ENCODE assay signal across 8 cellular contexts in the genomic region with DNA sequence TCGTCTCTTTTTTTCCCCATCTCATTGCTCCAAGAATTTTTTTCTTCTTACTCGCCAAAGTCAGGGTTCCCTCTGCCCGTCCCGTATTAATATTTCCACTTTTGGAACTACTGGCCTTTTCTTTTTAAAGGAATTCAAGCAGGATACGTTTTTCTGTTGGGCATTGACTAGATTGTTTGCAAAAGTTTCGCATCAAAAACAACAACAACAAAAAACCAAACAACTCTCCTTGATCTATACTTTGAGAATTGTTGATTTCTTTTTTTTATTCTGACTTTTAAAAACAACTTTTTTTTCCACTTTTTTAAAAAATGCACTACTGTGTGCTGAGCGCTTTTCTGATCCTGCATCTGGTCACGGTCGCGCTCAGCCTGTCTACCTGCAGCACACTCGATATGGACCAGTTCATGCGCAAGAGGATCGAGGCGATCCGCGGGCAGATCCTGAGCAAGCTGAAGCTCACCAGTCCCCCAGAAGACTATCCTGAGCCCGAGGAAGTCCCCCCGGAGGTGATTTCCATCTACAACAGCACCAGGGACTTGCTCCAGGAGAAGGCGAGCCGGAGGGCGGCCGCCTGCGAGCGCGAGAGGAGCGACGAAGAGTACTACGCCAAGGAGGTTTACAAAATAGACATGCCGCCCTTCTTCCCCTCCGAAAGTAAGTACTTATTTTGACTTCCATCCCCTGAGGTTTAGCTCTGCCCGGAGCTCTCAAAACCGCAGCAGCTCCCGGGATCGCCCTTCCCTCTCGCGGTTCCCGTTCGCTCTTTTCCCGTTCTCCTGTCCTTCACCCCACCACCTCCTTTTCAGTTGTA. TPM values are rescaled to one million over a fixed set of nuclear protein-coding genes. Genes with fewer than 3 reads are reported as not detected.
DNase-seq lines count a peak whose midpoint lies in the region; ATAC-seq, FAIRE-seq and TF ChIP-seq lines count a peak whose summit lies in the region.

No MANE protein-coding gene starts in this region.

- H3K27me3 ChIP-seq in pancreas, result no peaks in the 10 kb centered on the region

- H3K27ac ChIP-seq in pancreas, result peak overlapping the region; percentile 31 to 85 (median 69)

- H3K27ac Mint-ChIP-seq in activated CD8-positive, alpha-beta T cell treated with anti-CD3 and anti-CD28 coated beads for 36 hours, result no peak overlapping the region
- no peak overlapping the region for H3K27ac Mint-ChIP-seq in activated CD8-positive, alpha-beta T cell treated with anti-CD3 and anti-CD28 coated beads, Interleukin-2, amount 10 ng/mL, durations not matched to agents 7 days and 5 days

- peak; percentile 16 for DNase-seq in activated CD8-positive, alpha-beta T cell treated with anti-CD3 and anti-CD28 coated beads for 36 hours
- DNase-seq in activated CD8-positive, alpha-beta T cell treated with anti-CD3 and anti-CD28 coated beads, Interleukin-2, amount 10 ng/mL, durations not matched to agents 7 days and 5 days, result no peak
- DNase-seq in RPMI8226 (peak; percentile 32), fibroblast of villous mesenchyme (ENCODE audit: low read depth) (peak; percentile 60), pancreas (peak in 1 of 6 donors; percentile 19), foreskin melanocyte (no peak), cerebellum (ENCODE audit: low spot score) (no peak)

- POLR2A ChIA-PET in activated CD8-positive, alpha-beta T cell treated with anti-CD3 and anti-CD28 coated beads for 36 hours (lab: Charles Lee), result interaction anchor here (1.1 kb wide), 1 partner anchor 9 kb away, joined by 3 read pairs; no protein-coding TSS in a partner anchor
- POLR2A ChIA-PET in activated CD8-positive, alpha-beta T cell treated with anti-CD3 and anti-CD28 coated beads, Interleukin-2, amount 10 ng/mL, durations not matched to agents 7 days and 5 days (lab: Charles Lee), result no interaction called here

- TF ChIP-seq CTCF in activated CD8-positive, alpha-beta T cell treated with anti-CD3 and anti-CD28 coated beads for 36 hours (IDR thresholded peaks at IDR 0.05), result no peak
- no peak for TF ChIP-seq CTCF in fibroblast of villous mesenchyme (IDR thresholded peaks at IDR 0.05; ENCODE audit: insufficient read depth, low read depth, low read length)
- TF ChIP-seq CTCF in pancreas (IDR thresholded peaks at IDR 0.05), result no peak

- H3K9me3 Mint-ChIP-seq in activated CD8-positive, alpha-beta T cell treated with anti-CD3 and anti-CD28 coated beads for 36 hours, result no peaks in the 10 kb centered on the region
- no peaks in the 10 kb centered on the region for H3K9me3 Mint-ChIP-seq in activated CD8-positive, alpha-beta T cell treated with anti-CD3 and anti-CD28 coated beads, Interleukin-2, amount 10 ng/mL, durations not matched to agents 7 days and 5 days (ENCODE audit: insufficient read depth)

- ATAC-seq in activated CD8-positive, alpha-beta T cell treated with anti-CD3 and anti-CD28 coated beads for 36 hours, result no peak
- ATAC-seq in activated CD8-positive, alpha-beta T cell treated with anti-CD3 and anti-CD28 coated beads, Interleukin-2, amount 10 ng/mL, durations not matched to agents 7 days and 5 days, result no peak
- ATAC-seq in pancreas (peak; percentile 11 to 35 (median 24)), GM21529 (IDR thresholded peaks at IDR 0.05; ENCODE audit: unreplicated experiment) (no peak)

- WGBS in pancreas, 2 donors, result 0 to 1% methylated on average over 39 of the region's 39 CpGs

- peaks cover 44% of the 10 kb centered on the region for H3K27me3 Mint-ChIP-seq in activated CD8-positive, alpha-beta T cell treated with anti-CD3 and anti-CD28 coated beads for 36 hours
- peaks cover 46% of the 10 kb centered on the region for H3K27me3 Mint-ChIP-seq in activated CD8-positive, alpha-beta T cell treated with anti-CD3 and anti-CD28 coated beads, Interleukin-2, amount 10 ng/mL, durations not matched to agents 7 days and 5 days (ENCODE audit: low read depth)

- H3K4me3 Mint-ChIP-seq in activated CD8-positive, alpha-beta T cell treated with anti-CD3 and anti-CD28 coated beads for 36 hours, result no peak overlapping the region
- H3K4me3 Mint-ChIP-seq in activated CD8-positive, alpha-beta T cell treated with anti-CD3 and anti-CD28 coated beads, Interleukin-2, amount 10 ng/mL, durations not matched to agents 7 days and 5 days, result no peak overlapping the region

- H3K9me3 ChIP-seq in pancreas, result no peaks in the 10 kb centered on the region

- no peaks in the 10 kb centered on the region for H3K36me3 ChIP-seq in pancreas

- H3K36me3 Mint-ChIP-seq in activated CD8-positive, alpha-beta T cell treated with anti-CD3 and anti-CD28 coated beads for 36 hours (ENCODE audit: low read depth), result peaks cover 3% of the 10 kb centered on the region
- no peaks in the 10 kb centered on the region for H3K36me3 Mint-ChIP-seq in activated CD8-positive, alpha-beta T cell treated with anti-CD3 and anti-CD28 coated beads, Interleukin-2, amount 10 ng/mL, durations not matched to agents 7 days and 5 days (ENCODE audit: low read depth)

- peaks cover 0 to 5% (median 0%) of the 10 kb centered on the region in 3 donors for H3K4me1 ChIP-seq in pancreas

- intact Hi-C loops in activated CD8-positive, alpha-beta T cell treated with anti-CD3 and anti-CD28 coated beads for 36 hours (cut with micrococcal nuclease), result no loop called here
- intact Hi-C loops in pancreas (cut with DNase I), result no loop called here

- CTCF ChIA-PET in activated CD8-positive, alpha-beta T cell treated with anti-CD3 and anti-CD28 coated beads for 36 hours (lab: Charles Lee), result no interaction called here
- CTCF ChIA-PET in activated CD8-positive, alpha-beta T cell treated with anti-CD3 and anti-CD28 coated beads, Interleukin-2, amount 10 ng/mL, durations not matched to agents 7 days and 5 days (lab: Charles Lee), result no interaction called here

- no peak for FAIRE-seq in pancreas (lab: Jason Lieb, UNC)

- H3K4me1 Mint-ChIP-seq in activated CD8-positive, alpha-beta T cell treated with anti-CD3 and anti-CD28 coated beads for 36 hours (ENCODE audit: low read depth), result peaks cover 27% of the 10 kb centered on the region
- peaks cover 23% of the 10 kb centered on the region for H3K4me1 Mint-ChIP-seq in activated CD8-positive, alpha-beta T cell treated with anti-CD3 and anti-CD28 coated beads, Interleukin-2, amount 10 ng/mL, durations not matched to agents 7 days and 5 days (ENCODE audit: low read depth)

- peak overlapping the region; percentile 81 for H3K4me3 ChIP-seq in fibroblast of villous mesenchyme (ENCODE audit: low read depth, low read length)
- peak overlapping the region; percentile 49 to 62 (median 54) for H3K4me3 ChIP-seq in pancreas

RNA-seq across cellular contexts. Expression of a gene that starts 1.5 kb away (rescaled TPM):
- not detected for total RNA-seq in activated CD8-positive, alpha-beta T cell treated with anti-CD3 and anti-CD28 coated beads for 36 hours
- not detected for total RNA-seq in activated CD8-positive, alpha-beta T cell treated with anti-CD3 and anti-CD28 coated beads, Interleukin-2, amount 10 ng/mL, durations not matched to agents 7 days and 5 days
- total RNA-seq in fibroblast of villous mesenchyme (28.0 and 36.3 TPM in 2 replicates), pancreas (10 to 100 TPM in 2 of 6 donors, 1 to 10 TPM in 4; 2.3 to 20.3 (median 3.4) TPM), cerebellum (28.1 TPM)
- polyA plus RNA-seq in pancreas, result 1 to 10 TPM; 1.6 to 2.1 TPM

Comparison
In these comparisons a context has a peak if more than half of its experiments do, and no peak if none do; other contexts are left out.
1. DNase-seq: peak in activated CD8-positive, alpha-beta T cell treated with anti-CD3 and anti-CD28 coated beads for 36 hours (single experiment), RPMI8226 (single experiment) and fibroblast of villous mesenchyme (single experiment); none in activated CD8-positive, alpha-beta T cell treated with anti-CD3 and anti-CD28 coated beads, Interleukin-2, amount 10 ng/mL, durations not matched to agents 7 days and 5 days (single experiment), foreskin melanocyte (single experiment) and cerebellum (single experiment).
2. ATAC-seq: peak in pancreas (4 of 4); none in activated CD8-positive, alpha-beta T cell treated with anti-CD3 and anti-CD28 coated beads for 36 hours (single experiment), activated CD8-positive, alpha-beta T cell treated with anti-CD3 and anti-CD28 coated beads, Interleukin-2, amount 10 ng/mL, durations not matched to agents 7 days and 5 days (single experiment) and GM21529 (single experiment).